Comparison of ENCODE assay signal across 1 cellular context in genomic region chr18:48990497-48991298, GRCh38.
TF ChIP-seq lines count a peak whose summit lies in the region.

No MANE protein-coding gene starts in this region.

TF ChIP-seq in HepG2, 621 proteins besides CTCF, POLR2A, EP300 and RAD21 (continued from another document and continues in another):
- peak; percentile 73 for TF ChIP-seq ZFX (CRISPR knock-in tag; IDR thresholded peaks at IDR 0.05; ENCODE audit: low read depth)
- peak; percentile 53; the same call in 1 of the 2 replicates for TF ChIP-seq ATF7-NPFF (CRISPR knock-in tag; IDR thresholded peaks at IDR 0.05; ENCODE audit: low read depth)
- no peak for TF ChIP-seq ZNF10 (CRISPR knock-in tag; IDR thresholded peaks at IDR 0.05; ENCODE audit: borderline replicate concordance, low read depth)
- no peak for TF ChIP-seq AKAP8 (CRISPR knock-in tag; IDR thresholded peaks at IDR 0.05)
- TF ChIP-seq BCLAF1 (IDR thresholded peaks at IDR 0.05): no peak
- TF ChIP-seq, protein P1, sequence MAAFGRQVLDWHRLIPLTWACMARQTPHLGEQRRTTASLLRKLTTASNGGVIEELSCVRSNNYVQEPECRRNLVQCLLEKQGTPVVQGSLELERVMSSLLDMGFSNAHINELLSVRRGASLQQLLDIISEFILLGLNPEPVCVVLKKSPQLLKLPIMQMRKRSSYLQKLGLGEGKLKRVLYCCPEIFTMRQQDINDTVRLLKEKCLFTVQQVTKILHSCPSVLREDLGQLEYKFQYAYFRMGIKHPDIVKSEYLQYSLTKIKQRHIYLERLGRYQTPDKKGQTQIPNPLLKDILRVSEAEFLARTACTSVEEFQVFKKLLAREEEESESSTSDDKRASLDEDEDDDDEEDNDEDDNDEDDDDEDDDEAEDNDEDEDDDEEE (CRISPR knock-in tag; IDR thresholded peaks at IDR 0.05): no peak
- no peak for TF ChIP-seq ZBTB20 (CRISPR knock-in tag; IDR thresholded peaks at IDR 0.05; ENCODE audit: borderline replicate concordance, low read depth)
- TF ChIP-seq NCOA2 (CRISPR knock-in tag; IDR thresholded peaks at IDR 0.05): no peak
- peak; percentile 25 for TF ChIP-seq YY1 (IDR thresholded peaks at IDR 0.05; ENCODE audit: insufficient read depth, insufficient replicate concordance, low read depth, low read length)
- no peak for TF ChIP-seq AFF4 (CRISPR knock-in tag; IDR thresholded peaks at IDR 0.05)
- TF ChIP-seq, protein P2, sequence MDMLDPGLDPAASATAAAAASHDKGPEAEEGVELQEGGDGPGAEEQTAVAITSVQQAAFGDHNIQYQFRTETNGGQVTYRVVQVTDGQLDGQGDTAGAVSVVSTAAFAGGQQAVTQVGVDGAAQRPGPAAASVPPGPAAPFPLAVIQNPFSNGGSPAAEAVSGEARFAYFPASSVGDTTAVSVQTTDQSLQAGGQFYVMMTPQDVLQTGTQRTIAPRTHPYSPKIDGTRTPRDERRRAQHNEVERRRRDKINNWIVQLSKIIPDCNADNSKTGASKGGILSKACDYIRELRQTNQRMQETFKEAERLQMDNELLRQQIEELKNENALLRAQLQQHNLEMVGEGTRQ (IDR thresholded peaks at IDR 0.05; ENCODE audit: low read depth, low read length): no peak
- TF ChIP-seq, protein P2 (CRISPR knock-in tag; IDR thresholded peaks at IDR 0.05; ENCODE audit: borderline replicate concordance): no peak
- no peak for TF ChIP-seq ZNF781 (CRISPR knock-in tag; IDR thresholded peaks at IDR 0.05; ENCODE audit: borderline replicate concordance, not compliant biosample characterization)
- no peak for TF ChIP-seq ZNF33A (CRISPR knock-in tag; IDR thresholded peaks at IDR 0.05; ENCODE audit: borderline replicate concordance)
- no peak for TF ChIP-seq ZNF577 (CRISPR knock-in tag; IDR thresholded peaks at IDR 0.05; ENCODE audit: borderline replicate concordance, low read depth)
- TF ChIP-seq ZC3H4 (CRISPR knock-in tag; IDR thresholded peaks at IDR 0.05; ENCODE audit: borderline replicate concordance): no peak
- TF ChIP-seq ZKSCAN1 (IDR thresholded peaks at IDR 0.05; ENCODE audit: low read length): no peak
- TF ChIP-seq, protein P3, sequence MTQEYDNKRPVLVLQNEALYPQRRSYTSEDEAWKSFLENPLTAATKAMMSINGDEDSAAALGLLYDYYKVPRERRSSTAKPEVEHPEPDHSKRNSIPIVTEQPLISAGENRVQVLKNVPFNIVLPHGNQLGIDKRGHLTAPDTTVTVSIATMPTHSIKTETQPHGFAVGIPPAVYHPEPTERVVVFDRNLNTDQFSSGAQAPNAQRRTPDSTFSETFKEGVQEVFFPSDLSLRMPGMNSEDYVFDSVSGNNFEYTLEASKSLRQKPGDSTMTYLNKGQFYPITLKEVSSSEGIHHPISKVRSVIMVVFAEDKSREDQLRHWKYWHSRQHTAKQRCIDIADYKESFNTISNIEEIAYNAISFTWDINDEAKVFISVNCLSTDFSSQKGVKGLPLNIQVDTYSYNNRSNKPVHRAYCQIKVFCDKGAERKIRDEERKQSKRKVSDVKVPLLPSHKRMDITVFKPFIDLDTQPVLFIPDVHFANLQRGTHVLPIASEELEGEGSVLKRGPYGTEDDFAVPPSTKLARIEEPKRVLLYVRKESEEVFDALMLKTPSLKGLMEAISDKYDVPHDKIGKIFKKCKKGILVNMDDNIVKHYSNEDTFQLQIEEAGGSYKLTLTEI (CRISPR knock-in tag; conservative IDR thresholded peaks at IDR 0.05): no peak
- no peak for TF ChIP-seq HDAC1 (CRISPR knock-in tag; IDR thresholded peaks at IDR 0.05)
- no peak for TF ChIP-seq CBFB (CRISPR knock-in tag; IDR thresholded peaks at IDR 0.05)
- TF ChIP-seq, protein P4, sequence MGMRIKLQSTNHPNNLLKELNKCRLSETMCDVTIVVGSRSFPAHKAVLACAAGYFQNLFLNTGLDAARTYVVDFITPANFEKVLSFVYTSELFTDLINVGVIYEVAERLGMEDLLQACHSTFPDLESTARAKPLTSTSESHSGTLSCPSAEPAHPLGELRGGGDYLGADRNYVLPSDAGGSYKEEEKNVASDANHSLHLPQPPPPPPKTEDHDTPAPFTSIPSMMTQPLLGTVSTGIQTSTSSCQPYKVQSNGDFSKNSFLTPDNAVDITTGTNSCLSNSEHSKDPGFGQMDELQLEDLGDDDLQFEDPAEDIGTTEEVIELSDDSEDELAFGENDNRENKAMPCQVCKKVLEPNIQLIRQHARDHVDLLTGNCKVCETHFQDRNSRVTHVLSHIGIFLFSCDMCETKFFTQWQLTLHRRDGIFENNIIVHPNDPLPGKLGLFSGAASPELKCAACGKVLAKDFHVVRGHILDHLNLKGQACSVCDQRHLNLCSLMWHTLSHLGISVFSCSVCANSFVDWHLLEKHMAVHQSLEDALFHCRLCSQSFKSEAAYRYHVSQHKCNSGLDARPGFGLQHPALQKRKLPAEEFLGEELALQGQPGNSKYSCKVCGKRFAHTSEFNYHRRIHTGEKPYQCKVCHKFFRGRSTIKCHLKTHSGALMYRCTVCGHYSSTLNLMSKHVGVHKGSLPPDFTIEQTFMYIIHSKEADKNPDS (CRISPR knock-in tag; IDR thresholded peaks at IDR 0.05): no peak
- TF ChIP-seq, protein P5, sequence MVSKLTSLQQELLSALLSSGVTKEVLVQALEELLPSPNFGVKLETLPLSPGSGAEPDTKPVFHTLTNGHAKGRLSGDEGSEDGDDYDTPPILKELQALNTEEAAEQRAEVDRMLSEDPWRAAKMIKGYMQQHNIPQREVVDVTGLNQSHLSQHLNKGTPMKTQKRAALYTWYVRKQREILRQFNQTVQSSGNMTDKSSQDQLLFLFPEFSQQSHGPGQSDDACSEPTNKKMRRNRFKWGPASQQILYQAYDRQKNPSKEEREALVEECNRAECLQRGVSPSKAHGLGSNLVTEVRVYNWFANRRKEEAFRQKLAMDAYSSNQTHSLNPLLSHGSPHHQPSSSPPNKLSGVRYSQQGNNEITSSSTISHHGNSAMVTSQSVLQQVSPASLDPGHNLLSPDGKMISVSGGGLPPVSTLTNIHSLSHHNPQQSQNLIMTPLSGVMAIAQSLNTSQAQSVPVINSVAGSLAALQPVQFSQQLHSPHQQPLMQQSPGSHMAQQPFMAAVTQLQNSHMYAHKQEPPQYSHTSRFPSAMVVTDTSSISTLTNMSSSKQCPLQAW (CRISPR knock-in tag; IDR thresholded peaks at IDR 0.05): no peak
- TF ChIP-seq SKI (IDR thresholded peaks at IDR 0.05; ENCODE audit: partially characterized antibody): peak; percentile 28
- TF ChIP-seq E2F2 (CRISPR knock-in tag; IDR thresholded peaks at IDR 0.05; ENCODE audit: borderline replicate concordance): no peak
- no peak for TF ChIP-seq ZKSCAN5 (CRISPR knock-in tag; IDR thresholded peaks at IDR 0.05)
- TF ChIP-seq PRMT3 (CRISPR knock-in tag; IDR thresholded peaks at IDR 0.05; ENCODE audit: borderline replicate concordance, low read depth): no peak
- 0 out of 2 replicates have a peak, but pooled peaks have one; percentile 39 for TF ChIP-seq RARA (CRISPR knock-in tag; IDR thresholded peaks at IDR 0.05)
- no peak for TF ChIP-seq SP2 (CRISPR knock-in tag; IDR thresholded peaks at IDR 0.05)
- TF ChIP-seq, protein P6, sequence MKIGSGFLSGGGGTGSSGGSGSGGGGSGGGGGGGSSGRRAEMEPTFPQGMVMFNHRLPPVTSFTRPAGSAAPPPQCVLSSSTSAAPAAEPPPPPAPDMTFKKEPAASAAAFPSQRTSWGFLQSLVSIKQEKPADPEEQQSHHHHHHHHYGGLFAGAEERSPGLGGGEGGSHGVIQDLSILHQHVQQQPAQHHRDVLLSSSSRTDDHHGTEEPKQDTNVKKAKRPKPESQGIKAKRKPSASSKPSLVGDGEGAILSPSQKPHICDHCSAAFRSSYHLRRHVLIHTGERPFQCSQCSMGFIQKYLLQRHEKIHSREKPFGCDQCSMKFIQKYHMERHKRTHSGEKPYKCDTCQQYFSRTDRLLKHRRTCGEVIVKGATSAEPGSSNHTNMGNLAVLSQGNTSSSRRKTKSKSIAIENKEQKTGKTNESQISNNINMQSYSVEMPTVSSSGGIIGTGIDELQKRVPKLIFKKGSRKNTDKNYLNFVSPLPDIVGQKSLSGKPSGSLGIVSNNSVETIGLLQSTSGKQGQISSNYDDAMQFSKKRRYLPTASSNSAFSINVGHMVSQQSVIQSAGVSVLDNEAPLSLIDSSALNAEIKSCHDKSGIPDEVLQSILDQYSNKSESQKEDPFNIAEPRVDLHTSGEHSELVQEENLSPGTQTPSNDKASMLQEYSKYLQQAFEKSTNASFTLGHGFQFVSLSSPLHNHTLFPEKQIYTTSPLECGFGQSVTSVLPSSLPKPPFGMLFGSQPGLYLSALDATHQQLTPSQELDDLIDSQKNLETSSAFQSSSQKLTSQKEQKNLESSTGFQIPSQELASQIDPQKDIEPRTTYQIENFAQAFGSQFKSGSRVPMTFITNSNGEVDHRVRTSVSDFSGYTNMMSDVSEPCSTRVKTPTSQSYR (CRISPR knock-in tag; IDR thresholded peaks at IDR 0.05; ENCODE audit: borderline replicate concordance): peak; percentile 77; the same call in 1 of the 2 replicates
- TF ChIP-seq CEBPZ (IDR thresholded peaks at IDR 0.05; ENCODE audit: low read length): no peak
